In genomic region chr3:11391930-11392688, GRCh38 we compare ENCODE assay signal across 11 cellular contexts.
A peak's percentile ranks its signal among the peaks of the same experiment; 100 is the strongest.
DNase-seq lines count a peak whose midpoint lies in the region; ATAC-seq lines count a peak whose summit lies in the region.
"Had no signal": no experiment of that assay in that cellular context is flagged by ENCODE, and none has a peak within 500 bp of the region (broad histone marks: within the 10 kb centered on the region; RNA-seq: fewer than 3 reads in every experiment).

No MANE protein-coding gene starts in this region.

- ATAC-seq in stimulated activated effector memory CD8-positive, alpha-beta T cell treated with anti-CD3 and anti-CD28 coated beads, Interleukin-12 subunit alpha, Interleukin-12 subunit beta, amount 100 ng/mL, for 72 hours: no peak
- ATAC-seq: lower lobe of right lung had no signal

- in situ Hi-C loops in SK-MEL-5 (cut with HindIII; ENCODE audit: low pct_unique_long_range_greater_than_20kb, low sequenced_read_pairs): no loop called here

- peak overlapping the region; percentile 11 for H3K27ac ChIP-seq in epithelial cell of prostate
- H3K27ac ChIP-seq: lower lobe of right lung, thoracic aorta had no signal

- no peaks in the 10 kb centered on the region for H3K9me3 Mint-ChIP-seq in stimulated activated effector memory CD8-positive, alpha-beta T cell treated with anti-CD3 and anti-CD28 coated beads, Interleukin-12 subunit alpha, Interleukin-12 subunit beta, amount 100 ng/mL, for 72 hours

- peaks cover 22% of the 10 kb centered on the region for H3K4me1 Mint-ChIP-seq in stimulated activated effector memory CD8-positive, alpha-beta T cell treated with anti-CD3 and anti-CD28 coated beads, Interleukin-12 subunit alpha, Interleukin-12 subunit beta, amount 100 ng/mL, for 72 hours

- peaks cover 13% of the 10 kb centered on the region for H3K36me3 Mint-ChIP-seq in stimulated activated effector memory CD8-positive, alpha-beta T cell treated with anti-CD3 and anti-CD28 coated beads, Interleukin-12 subunit alpha, Interleukin-12 subunit beta, amount 100 ng/mL, for 72 hours

- DNase-seq in H4 (ENCODE audit: low spot score): peak; percentile 72
- peak; percentile 49 for DNase-seq in SK-MEL-5 (ENCODE audit: low read depth, low spot score)
- no peak for DNase-seq in epithelial cell of prostate (ENCODE audit: low read depth, low spot score)
- DNase-seq in stimulated activated effector memory CD8-positive, alpha-beta T cell treated with anti-CD3 and anti-CD28 coated beads, Interleukin-12 subunit alpha, Interleukin-12 subunit beta, amount 100 ng/mL, for 72 hours (ENCODE audit: low spot score in 2 of 2): no peak
- no peak for DNase-seq in NCI-H345 (lab: John Stamatoyannopoulos, UW)
- no peak for DNase-seq in T-helper 2 cell
- no peak for DNase-seq in KG1 (lab: John Stamatoyannopoulos, UW)
- DNase-seq: activated CD8-positive, alpha-beta memory T cell treated with anti-CD3 and anti-CD28 coated beads, Interleukin-2, amount 50 U/mL, for 48 hours; lower lobe of right lung; NCI-H1417 had no signal

- H3K27ac Mint-ChIP-seq in stimulated activated effector memory CD8-positive, alpha-beta T cell treated with anti-CD3 and anti-CD28 coated beads, Interleukin-12 subunit alpha, Interleukin-12 subunit beta, amount 100 ng/mL, for 72 hours: peak overlapping the region; percentile 14

- H3K4me3 Mint-ChIP-seq in stimulated activated effector memory CD8-positive, alpha-beta T cell treated with anti-CD3 and anti-CD28 coated beads, Interleukin-12 subunit alpha, Interleukin-12 subunit beta, amount 100 ng/mL, for 72 hours: no peak overlapping the region

Comparison
In these comparisons a context has a peak if more than half of its experiments do, and no peak if none do; other contexts are left out.
1. DNase-seq: peak in H4 (single experiment) and SK-MEL-5 (single experiment); none in epithelial cell of prostate (single experiment), stimulated activated effector memory CD8-positive, alpha-beta T cell treated with anti-CD3 and anti-CD28 coated beads, Interleukin-12 subunit alpha, Interleukin-12 subunit beta, amount 100 ng/mL, for 72 hours (0 of 2), NCI-H345 (single experiment), T-helper 2 cell (0 of 5) and KG1 (single experiment).